14 cellular contexts compared by ENCODE assay signal in genomic region chr3:31289592-31289991, GRCh38.
DNase-seq lines count a peak whose midpoint lies in the region; ATAC-seq and TF ChIP-seq lines count a peak whose summit lies in the region.
"Had no signal": no experiment of that assay in that cellular context is flagged by ENCODE, and none has a peak within 500 bp of the region (broad histone marks: within the 10 kb centered on the region; RNA-seq: fewer than 3 reads in every experiment).

No MANE protein-coding gene starts in this region.

- H2AFZ ChIP-seq in PC-3 (ENCODE audit: low read length) = peak overlapping the region; percentile 16; the same call in 1 of the 2 replicates
- no peak overlapping the region for H2AFZ ChIP-seq in hepatocyte

- intact Hi-C loops in PC-3 (cut with micrococcal nuclease) = loop anchor here (2.0 kb wide), 2 partner anchors 123 to 243 kb away; partner anchors contain the start of gene STT3B

- TF ChIP-seq CTCF in PC-3 (conservative IDR thresholded peaks at IDR 0.05; ENCODE audit: low read depth, low read length) (no peak), hepatocyte (IDR thresholded peaks at IDR 0.05; ENCODE audit: poor library complexity) (no peak), suprapubic skin (IDR thresholded peaks at IDR 0.05) (no peak)

- no peaks in the 10 kb centered on the region for H3K27me3 Mint-ChIP-seq in activated T-cell treated with anti-CD3 and anti-CD28 coated beads, Interleukin-2, amount 50 U/mL, for 24 hours
- H3K27me3 Mint-ChIP-seq: stimulated activated naive B cell treated with anti-CD40 and anti-IgM and Interleukin-4, amounts not matched to agents 10 μg/mL and 1 μg/mL and 100 μg/mL, for 72 hours had no signal

- no peak for TF ChIP-seq POLR2A in suprapubic skin (IDR thresholded peaks at IDR 0.05)

- no TSS peak for BruUV-seq in PC-3 (replicated peaks; lab: Mats Ljungman, UMichigan)

- H3K9me3 ChIP-seq in PC-3 (ENCODE audit: low read length) (no peaks in the 10 kb centered on the region), hepatocyte (ENCODE audit: low read depth) (no peaks in the 10 kb centered on the region), suprapubic skin (no peaks in the 10 kb centered on the region)

- H3K9ac ChIP-seq in PC-3 (ENCODE audit: low read length) = no peak overlapping the region

- H3K4me3 Mint-ChIP-seq in activated T-cell treated with anti-CD3 and anti-CD28 coated beads, Interleukin-2, amount 50 U/mL, for 24 hours = no peak overlapping the region
- H3K4me3 Mint-ChIP-seq: stimulated activated naive B cell treated with anti-CD40 and anti-IgM and Interleukin-4, amounts not matched to agents 10 μg/mL and 1 μg/mL and 100 μg/mL, for 72 hours had no signal

- H3K36me3 ChIP-seq in PC-3 (ENCODE audit: low read depth, low read length) (no peaks in the 10 kb centered on the region), hepatocyte (replicated peaks; ENCODE audit: insufficient read depth, low read depth) (no peaks in the 10 kb centered on the region), suprapubic skin (no peaks in the 10 kb centered on the region)

- H3F3A ChIP-seq in PC-3 (ENCODE audit: low read length, unreplicated experiment) = no peaks in the 10 kb centered on the region

- H3K27me3 ChIP-seq in PC-3 (ENCODE audit: low read length) (no peaks in the 10 kb centered on the region), hepatocyte (no peaks in the 10 kb centered on the region), suprapubic skin (no peaks in the 10 kb centered on the region)

- H3K4me3 ChIP-seq in PC-3 (ENCODE audit: low read length) (no peak overlapping the region), hepatocyte (no peak overlapping the region), suprapubic skin (no peak overlapping the region)

- peak overlapping the region; percentile 35 for H3K27ac Mint-ChIP-seq in activated T-cell treated with anti-CD3 and anti-CD28 coated beads, Interleukin-2, amount 50 U/mL, for 24 hours
- H3K27ac Mint-ChIP-seq: stimulated activated naive B cell treated with anti-CD40 and anti-IgM and Interleukin-4, amounts not matched to agents 10 μg/mL and 1 μg/mL and 100 μg/mL, for 72 hours had no signal

- H3K27ac ChIP-seq in PC-3 (ENCODE audit: low read length) (peak overlapping the region; percentile 71), hepatocyte (peak overlapping the region; percentile 55), suprapubic skin (peak overlapping the region; percentile 12)

- H3K4me1 ChIP-seq in PC-3 (ENCODE audit: insufficient read depth, low read length) = peaks cover 62% of the 10 kb centered on the region
- H3K4me1 ChIP-seq in hepatocyte (ENCODE audit: insufficient read depth) = peaks cover 17% of the 10 kb centered on the region
- H3K4me1 ChIP-seq in suprapubic skin = peaks cover 21% of the 10 kb centered on the region

- no peak for DNase-seq in activated T-cell treated with anti-CD3 and anti-CD28 coated beads, Interleukin-2, amount 50 U/mL, for 24 hours
- no peak for DNase-seq in activated T-cell treated with anti-CD3 and anti-CD28 coated beads, Interleukin-2, amount 50 U/mL, for 48 hours
- DNase-seq in PC-3 (no peak), hepatocyte (ENCODE audit: low spot score) (no peak), suprapubic skin (ENCODE audit: low spot score in 2 of 2) (no peak), NCI-H82 (lab: John Stamatoyannopoulos, UW) (no peak), NCI-H748 treated with DMSO at 0.1 percent for 48 hours (lab: John Stamatoyannopoulos, UW) (no peak)
- DNase-seq: activated T-cell treated with anti-CD3 and anti-CD28 coated beads for 4 hours; effector CD4-positive, alpha-beta T cell; NCI-H1092 treated with DMSO at 0.1 percent for 48 hours; NCI-H2171 treated with DMSO at 0.1 percent for 48 hours; Right ventricle myocardium superior; stimulated activated naive B cell treated with anti-CD40 and anti-IgM and Interleukin-4, amounts not matched to agents 10 μg/mL and 1 μg/mL and 100 μg/mL, for 72 hours had no signal

- no peaks in the 10 kb centered on the region for H3K9me3 Mint-ChIP-seq in activated T-cell treated with anti-CD3 and anti-CD28 coated beads, Interleukin-2, amount 50 U/mL, for 24 hours
- H3K9me3 Mint-ChIP-seq: stimulated activated naive B cell treated with anti-CD40 and anti-IgM and Interleukin-4, amounts not matched to agents 10 μg/mL and 1 μg/mL and 100 μg/mL, for 72 hours had no signal

- 71% methylated on average over 4 of the region's 4 CpGs for WGBS in hepatocyte (ENCODE audit: low lambda C conversion rate, missing lambda C conversion rate)
- WGBS in suprapubic skin = 70% methylated on average over 4 of the region's 4 CpGs

- CTCF ChIA-PET in PC-3 (lab: Charles Lee) = no interaction called here

- ATAC-seq in PC-3 (no peak), HG03108 (IDR thresholded peaks at IDR 0.05; ENCODE audit: unreplicated experiment) (no peak)
- ATAC-seq: stimulated activated naive B cell treated with anti-CD40 and anti-IgM and Interleukin-4, amounts not matched to agents 10 μg/mL and 1 μg/mL and 100 μg/mL, for 72 hours had no signal

- H3K9me2 ChIP-seq in PC-3 (replicated peaks; ENCODE audit: low read length) (no peaks in the 10 kb centered on the region), hepatocyte (replicated peaks; ENCODE audit: insufficient read depth) (no peaks in the 10 kb centered on the region)

- no peaks in the 10 kb centered on the region for H3K79me2 ChIP-seq in PC-3 (ENCODE audit: low read length)
- no peaks in the 10 kb centered on the region for H3K79me2 ChIP-seq in hepatocyte

- no peaks in the 10 kb centered on the region for H3K36me3 Mint-ChIP-seq in activated T-cell treated with anti-CD3 and anti-CD28 coated beads, Interleukin-2, amount 50 U/mL, for 24 hours (ENCODE audit: low read depth)
- H3K36me3 Mint-ChIP-seq: stimulated activated naive B cell treated with anti-CD40 and anti-IgM and Interleukin-4, amounts not matched to agents 10 μg/mL and 1 μg/mL and 100 μg/mL, for 72 hours had no signal

- H3K4me1 Mint-ChIP-seq in activated T-cell treated with anti-CD3 and anti-CD28 coated beads, Interleukin-2, amount 50 U/mL, for 24 hours (ENCODE audit: low read depth) = peaks cover 29% of the 10 kb centered on the region

- H3K4me2 ChIP-seq in PC-3 (ENCODE audit: low read length) (peak overlapping the region; percentile 59), hepatocyte (no peak overlapping the region)

- no peak for TF ChIP-seq EP300 in suprapubic skin (IDR thresholded peaks at IDR 0.05)

- POLR2A ChIA-PET in PC-3 (lab: Charles Lee; ENCODE audit: unreplicated experiment) = interaction anchor here (1.2 kb wide), 1 partner anchor 243 kb away, joined by 7 read pairs; the partner anchor contains the start of gene STT3B

- H4K20me1 ChIP-seq in PC-3 (ENCODE audit: low read length) (no peaks in the 10 kb centered on the region), hepatocyte (ENCODE audit: insufficient read depth, poor library complexity, severe bottlenecking) (no peaks in the 10 kb centered on the region)

Comparison
In these comparisons a context has a peak if more than half of its experiments do, and no peak if none do; other contexts are left out.
1. H3K27ac ChIP-seq: peak in every context shown above with its lines; median percentile 71 in PC-3; 55 in hepatocyte; 12 in suprapubic skin.